In the genomic region with DNA sequence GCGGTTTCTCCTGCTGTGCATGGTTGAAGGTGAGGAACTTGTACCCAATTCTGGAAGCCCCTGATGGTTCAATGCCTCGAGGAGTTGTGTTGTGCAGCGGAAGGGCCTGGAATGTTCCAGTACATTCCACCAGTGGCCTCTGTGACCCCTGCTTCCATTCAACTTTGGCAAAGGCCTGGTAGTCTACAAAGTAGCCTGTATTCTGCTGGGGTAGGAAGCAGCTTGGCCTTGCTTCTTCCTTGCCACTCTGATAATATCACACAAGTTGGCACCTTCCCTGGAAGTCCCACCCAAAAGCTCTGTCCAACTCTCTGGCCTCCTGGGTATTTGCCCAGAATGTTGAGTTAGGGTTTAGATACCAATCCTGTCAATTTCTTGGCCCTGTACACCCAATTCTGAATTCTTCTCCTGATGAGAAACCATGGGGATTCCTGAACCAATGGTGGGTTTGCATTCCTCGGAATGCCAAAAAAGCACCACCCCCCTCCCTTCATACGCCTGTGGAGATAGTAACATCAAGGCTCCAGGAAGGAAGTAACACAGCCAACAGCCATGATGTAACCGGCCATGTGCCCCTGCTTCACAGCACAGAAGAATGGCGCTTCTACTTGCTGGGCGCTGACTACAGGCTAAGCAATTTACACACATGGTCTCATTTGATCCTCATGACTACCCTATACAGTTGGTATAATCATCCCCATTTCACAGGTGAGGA, we compare ENCODE assay signal across 17 cellular contexts. TPM values are rescaled to one million over a fixed set of nuclear protein-coding genes. Genes with fewer than 3 reads are reported as not detected.
DNase-seq lines count a peak whose midpoint lies in the region; FAIRE-seq and TF ChIP-seq lines count a peak whose summit lies in the region.
"Had no signal": no experiment of that assay in that cellular context is flagged by ENCODE, and none has a peak within 500 bp of the region (broad histone marks: within the 10 kb centered on the region; RNA-seq: fewer than 3 reads in every experiment).

No MANE protein-coding gene starts in this region.

- no peak overlapping the region for H2AK5ac ChIP-seq in mesendoderm (ENCODE audit: low read length)

- no peak for TF ChIP-seq CTCF in adrenal gland (IDR thresholded peaks at IDR 0.05)
- TF ChIP-seq CTCF in esophagus squamous epithelium (IDR thresholded peaks at IDR 0.05): no peak
- TF ChIP-seq CTCF in transverse colon (IDR thresholded peaks at IDR 0.05): no peak

- H3K4me2 ChIP-seq in mesendoderm (ENCODE audit: low read length): no peak overlapping the region

- H3K4me1 ChIP-seq in adrenal gland (replicated peaks in 1 of 2) (peaks cover 0 to 8% of the 10 kb centered on the region in 2 donors), esophagus squamous epithelium (peaks cover 0 to 46% (median 34%) of the 10 kb centered on the region in 3 donors), mesendoderm (ENCODE audit: control insufficient read depth, low read depth, low read length) (no peaks in the 10 kb centered on the region), transverse colon (peaks cover 0 to 32% (median 7%) of the 10 kb centered on the region in 4 donors)
- H3K4me1 ChIP-seq: parathyroid adenoma had no signal

- no peak overlapping the region for H3K56ac ChIP-seq in mesendoderm (ENCODE audit: low read length)

- no peak for TF ChIP-seq POLR2A in adrenal gland (IDR thresholded peaks at IDR 0.05)
- no peak for TF ChIP-seq POLR2A in esophagus squamous epithelium (IDR thresholded peaks at IDR 0.05)
- no peak for TF ChIP-seq POLR2A in transverse colon (IDR thresholded peaks at IDR 0.05)
- no peak for TF ChIP-seq POLR2A in H54 (IDR thresholded peaks at IDR 0.05; ENCODE audit: low read depth, low read length)

- H3K9me3 ChIP-seq in adrenal gland (replicated peaks in 1 of 3): no peaks in the 10 kb centered on the region
- H3K9me3 ChIP-seq in esophagus squamous epithelium: no peaks in the 10 kb centered on the region
- no peaks in the 10 kb centered on the region for H3K9me3 ChIP-seq in transverse colon

- peak overlapping the region in 2 of 5 donors; percentile 24 to 75 for H3K27ac ChIP-seq in adrenal gland
- H3K27ac ChIP-seq in esophagus squamous epithelium: peak overlapping the region; percentile 34 to 83 (median 72)
- H3K27ac ChIP-seq in mesendoderm (ENCODE audit: low read depth, low read length): no peak overlapping the region
- peak overlapping the region; percentile 40 to 85 (median 66) for H3K27ac ChIP-seq in transverse colon
- H3K27ac ChIP-seq: parathyroid adenoma, SJSA1 had no signal

- no peak overlapping the region for H3K18ac ChIP-seq in mesendoderm (ENCODE audit: low read length)

- H3K79me2 ChIP-seq in mesendoderm (ENCODE audit: control insufficient read depth, insufficient read depth, low read length): no peaks in the 10 kb centered on the region
- H3K79me2 ChIP-seq: parathyroid adenoma had no signal

- 73 to 89% (median 83%) methylated on average over 5 to 8 of the region's 8 CpGs for WGBS in adrenal gland, 4 donors
- WGBS in esophagus squamous epithelium, 2 donors: 63 to 67% methylated on average over 5 of the region's 8 CpGs
- WGBS in mesendoderm (ENCODE audit: extremely low coverage, insufficient coverage, low lambda C conversion rate): no CpG with 5 or more reads among the region's 8 CpGs
- 89% methylated on average over 8 of the region's 8 CpGs; no CpG with 5 or more reads in 1 of the 2 donors for WGBS in transverse colon (ENCODE audit: low coverage in 1 of 2), 2 donors

- no peak overlapping the region for H3K4me3 ChIP-seq in adrenal gland
- H3K4me3 ChIP-seq in esophagus squamous epithelium: no peak overlapping the region
- no peak overlapping the region for H3K4me3 ChIP-seq in mesendoderm (ENCODE audit: low read length)
- no peak overlapping the region for H3K4me3 ChIP-seq in transverse colon
- H3K4me3 ChIP-seq: SJSA1 had no signal

- H3K23ac ChIP-seq in mesendoderm (ENCODE audit: low read length): no peak overlapping the region

- intact Hi-C loops in adrenal gland (cut with DNase I) (loop anchor here (5.0 kb wide), 2 partner anchors 63 to 208 kb away; no protein-coding TSS in a partner anchor), esophagus squamous epithelium (cut with DNase I) (loop anchor here (5.0 to 10.0 kb wide), 2 partner anchors 68 to 201 kb away; a partner anchor contains a TSS), transverse colon (cut with DNase I; ENCODE audit: low total_unique reads) (no loop called here)

- H3K9ac ChIP-seq in mesendoderm (ENCODE audit: low read length): no peak overlapping the region
- H3K9ac ChIP-seq: parathyroid adenoma had no signal

- no peak overlapping the region for H4K8ac ChIP-seq in mesendoderm (ENCODE audit: low read depth, low read length)

- H3K27me3 ChIP-seq in adrenal gland (no peaks in the 10 kb centered on the region), esophagus squamous epithelium (no peaks in the 10 kb centered on the region), mesendoderm (ENCODE audit: insufficient read depth, low read length, poor library complexity) (no peaks in the 10 kb centered on the region), transverse colon (no peaks in the 10 kb centered on the region)

- no peak for TF ChIP-seq EP300 in transverse colon (IDR thresholded peaks at IDR 0.05; ENCODE audit: low read depth)

- no peak for FAIRE-seq in H54 (lab: Jason Lieb, UNC)

- no peak overlapping the region for H2BK15ac ChIP-seq in mesendoderm (replicated peaks; ENCODE audit: low read depth)

- H2BK120ac ChIP-seq in mesendoderm (ENCODE audit: low read depth, low read length): no peak overlapping the region

- DNase-seq in adrenal gland (peak in 4 of 7 donors; percentile 30 to 72 (median 55)), esophagus squamous epithelium (lab: John Stamatoyannopoulos, UW) (no peak), mesendoderm (peak; percentile 36), transverse colon (no peak), NCI-H1092 (lab: John Stamatoyannopoulos, UW) (no peak), Ammon's horn (ENCODE audit: low spot score) (no peak), H54 (ENCODE audit: insufficient read length, low spot score) (no peak)
- DNase-seq: activated B cell treated with CpG ODN at 0.5 μM for 24 hours; amniotic stem cell; COR-L47; effector memory CD8-positive, alpha-beta T cell; NCI-H1694 treated with DMSO at 0.1 percent for 48 hours; NCI-H82; stimulated activated CD4-positive, alpha-beta T cell treated with anti-CD3 and anti-CD28 coated beads, Interleukin-4, amount 100 ng/mL, for 24 hours; stimulated activated naive CD8-positive, alpha-beta T cell treated with anti-CD3 and anti-CD28 coated beads, Interleukin-15, Interleukin-2, amounts not matched to agents 100 U/mL and 50 U/mL, for 24 hours had no signal

- no peaks in the 10 kb centered on the region for H3K36me3 ChIP-seq in adrenal gland (replicated peaks in 1 of 2)
- H3K36me3 ChIP-seq in esophagus squamous epithelium: no peaks in the 10 kb centered on the region
- H3K36me3 ChIP-seq in mesendoderm (ENCODE audit: control insufficient read depth, insufficient read depth, low read length): no peaks in the 10 kb centered on the region
- H3K36me3 ChIP-seq in transverse colon: no peaks in the 10 kb centered on the region

- H3K79me1 ChIP-seq in mesendoderm (ENCODE audit: low read length): no peaks in the 10 kb centered on the region

- H4K5ac ChIP-seq in mesendoderm (ENCODE audit: low read length): no peak overlapping the region

- no peak overlapping the region for H2BK5ac ChIP-seq in mesendoderm (ENCODE audit: low read length)

- no peak overlapping the region for H3K4ac ChIP-seq in mesendoderm (ENCODE audit: low read depth, low read length)

- in situ Hi-C loops in transverse colon (cut with MboI; ENCODE audit: low pct_ligation_motif_present in 1 of 4, low pct_unique_long_range_greater_than_20kb in 1 of 4, low sequenced_read_pairs in 3 of 4): loop anchor here in 1 of 4 donors (5.0 to 10.0 kb wide), 2 partner anchors 61 to 203 kb away; no protein-coding TSS in a partner anchor

RNA-seq across cellular contexts. Expression of a gene that starts 11.8 kb away (rescaled TPM):
- total RNA-seq in adrenal gland: 10 to 100 TPM in 6 of 8 donors, 1 to 10 TPM in 2; 7.9 to 16.3 (median 11.6) TPM
- polyA plus RNA-seq in adrenal gland: 1 to 10 TPM; 4.6 to 9.6 (median 6.0) TPM
- total RNA-seq in esophagus squamous epithelium: 1 to 10 TPM; 5.6 to 7.5 (median 6.5) TPM
- polyA plus RNA-seq in mesendoderm (2013, experiment 1 of 2): 18.5 TPM
- 19.6 TPM for polyA plus RNA-seq in mesendoderm (2013, experiment 2 of 2)
- 10 to 100 TPM in 2 of 4 donors, 1 to 10 TPM in 2; 8.6 to 14.6 (median 10.7) TPM for total RNA-seq in transverse colon

RNA-seq across cellular contexts. Expression of a gene that starts 12.8 kb away (rescaled TPM):
- total RNA-seq in adrenal gland (10 to 100 TPM; 27.5 to 54.7 (median 43.5) TPM), esophagus squamous epithelium (10 to 100 TPM; 22.6 to 32.6 (median 26.6) TPM), transverse colon (10 to 100 TPM; 21.3 to 54.2 (median 32.8) TPM)
- polyA plus RNA-seq in adrenal gland: 10 to 100 TPM in 1 of 3 donors, 1 to 10 TPM in 2; 5.2 to 32.5 (median 5.9) TPM
- 82.4 TPM for polyA plus RNA-seq in mesendoderm (2013, experiment 1 of 2)
- polyA plus RNA-seq in mesendoderm (2013, experiment 2 of 2): 83.9 TPM

Comparison
In these comparisons a context has a peak if more than half of its experiments do, and no peak if none do; other contexts are left out.
1. DNase-seq: peak in adrenal gland (4 of 7) and mesendoderm (single experiment); none in esophagus squamous epithelium (single experiment), transverse colon (single experiment), NCI-H1092 (single experiment), Ammon's horn (single experiment) and H54 (single experiment).